Comparison of ENCODE assay signal across 10 cellular contexts in the genomic region with DNA sequence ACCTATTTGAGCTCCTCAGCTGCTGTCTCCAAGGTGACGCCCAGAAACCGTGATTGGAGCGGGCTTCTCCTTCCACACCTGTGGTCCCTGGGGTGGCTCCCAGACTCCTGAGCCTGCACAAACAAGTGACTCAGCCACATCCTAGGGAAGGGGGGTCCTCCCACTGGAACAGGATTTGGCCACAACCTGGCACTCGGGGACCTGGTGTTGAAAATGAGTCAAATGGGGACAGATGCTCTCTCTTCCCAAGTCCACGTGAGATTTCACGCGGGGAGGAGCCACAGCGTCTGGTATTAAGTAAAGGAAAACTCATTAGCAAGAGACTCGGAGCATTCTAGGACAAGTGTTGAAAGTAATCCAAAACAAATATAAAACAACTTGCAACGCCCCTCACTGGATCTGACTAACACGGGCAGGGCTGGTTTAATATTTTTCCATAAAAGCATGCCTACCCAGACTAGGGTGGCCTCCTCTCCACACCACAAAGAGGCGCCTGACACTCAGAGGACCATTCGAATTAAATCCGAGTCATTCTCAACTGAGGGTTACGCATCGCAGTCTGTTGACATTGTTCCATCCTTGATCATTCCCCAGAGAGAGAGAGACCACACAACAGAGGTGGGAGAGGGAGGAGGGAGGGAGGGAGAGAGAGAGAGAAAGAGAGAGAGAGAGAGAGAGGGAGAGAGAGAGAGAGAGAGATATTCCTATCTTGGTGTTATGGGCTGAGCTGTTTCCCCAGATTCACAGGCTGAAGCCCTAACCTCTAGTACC.
DNase-seq lines count a peak whose midpoint lies in the region; ATAC-seq and TF ChIP-seq lines count a peak whose summit lies in the region.
"Had no signal": no experiment of that assay in that cellular context is flagged by ENCODE, and none has a peak within 500 bp of the region (broad histone marks: within the 10 kb centered on the region; RNA-seq: fewer than 3 reads in every experiment).

No MANE protein-coding gene starts in this region.

- no peak for TF ChIP-seq CTCF in endothelial cell (IDR thresholded peaks at IDR 0.05; ENCODE audit: unreplicated experiment)

- no peaks in the 10 kb centered on the region for H3K27me3 ChIP-seq in mucosa of stomach (ENCODE audit: control insufficient read depth, insufficient read depth, low read length)

- in situ Hi-C loops in G401 (cut with HindIII; ENCODE audit: low sequenced_read_pairs) = no loop called here

- H3K4me3 Mint-ChIP-seq in T-helper 17 cell (no peak overlapping the region), endothelial cell (ENCODE audit: unreplicated experiment) (no peak overlapping the region)

- DNase-seq in AG08396 (ENCODE audit: low spot score) (peak; percentile 83), NCI-H1436 (lab: John Stamatoyannopoulos, UW) (peak; percentile 61), T-helper 17 cell (no peak), G401 (ENCODE audit: low spot score) (no peak), endothelial cell (ENCODE audit: low spot score) (no peak)
- DNase-seq: cortex of kidney had no signal

- H3K27ac Mint-ChIP-seq in T-helper 17 cell (no peak overlapping the region), endothelial cell (ENCODE audit: unreplicated experiment) (no peak overlapping the region)

- H3K4me1 Mint-ChIP-seq in T-helper 17 cell (peaks cover 16% of the 10 kb centered on the region), endothelial cell (ENCODE audit: unreplicated experiment) (peaks cover 21% of the 10 kb centered on the region)

- H3K27ac ChIP-seq in cingulate gyrus (ENCODE audit: low read depth, low read length) = peak overlapping the region; percentile 26

- H3K27me3 Mint-ChIP-seq in T-helper 17 cell = peaks cover 69% of the 10 kb centered on the region
- peaks cover 6% of the 10 kb centered on the region for H3K27me3 Mint-ChIP-seq in endothelial cell (ENCODE audit: unreplicated experiment)

- H3K9ac ChIP-seq in mucosa of stomach (ENCODE audit: low read length) = peak overlapping the region; percentile 58

- H3K36me3 Mint-ChIP-seq in T-helper 17 cell (ENCODE audit: low read depth) (peaks cover 4% of the 10 kb centered on the region), endothelial cell (ENCODE audit: low read depth, unreplicated experiment) (no peaks in the 10 kb centered on the region)

- H3K36me3 ChIP-seq in mucosa of stomach (ENCODE audit: control insufficient read depth, insufficient read depth, low read length) = no peaks in the 10 kb centered on the region

- peaks cover 70% of the 10 kb centered on the region for H3K4me1 ChIP-seq in mucosa of stomach (ENCODE audit: control insufficient read depth, insufficient read depth, low read length)

- no peaks in the 10 kb centered on the region for H3K9me3 Mint-ChIP-seq in endothelial cell (ENCODE audit: unreplicated experiment)

- H3K9me3 ChIP-seq in mucosa of stomach (ENCODE audit: control insufficient read depth, low read length) (no peaks in the 10 kb centered on the region), T-helper 17 cell (ENCODE audit: control insufficient read depth, low read length, poor library complexity, severe bottlenecking) (no peaks in the 10 kb centered on the region)

- no peak overlapping the region for H3K4me3 ChIP-seq in mucosa of stomach (ENCODE audit: low read length)
- H3K4me3 ChIP-seq: K562 had no signal

- no peak for ATAC-seq in T-helper 17 cell
- no peak for ATAC-seq in GM21786 (IDR thresholded peaks at IDR 0.05; ENCODE audit: unreplicated experiment)
- ATAC-seq: K562 had no signal

Comparison
In these comparisons a context has a peak if more than half of its experiments do, and no peak if none do; other contexts are left out.
1. DNase-seq: peak in AG08396 (single experiment) and NCI-H1436 (single experiment); none in T-helper 17 cell (0 of 3), G401 (single experiment) and endothelial cell (single experiment).